In genomic region chr3:32176989-32177701, GRCh38 we compare ENCODE assay signal across 8 cellular contexts.
DNase-seq lines count a peak whose midpoint lies in the region; ATAC-seq and TF ChIP-seq lines count a peak whose summit lies in the region.

No MANE protein-coding gene starts in this region.

- peaks cover 12% of the 10 kb centered on the region for H3K4me1 Mint-ChIP-seq in activated T-helper 1 cell treated with anti-CD3 and anti-CD28 coated beads, Interleukin-12 subunit alpha, Interleukin-12 subunit beta, Interleukin-2, Interleukin-4 antibody, amounts not matched to agents 30 ng/mL and 10 ng/mL and 1 ng/mL, durations not matched to agents 14 hours and 24 hours and 36 hours (ENCODE audit: low read depth)

- H3K4me3 Mint-ChIP-seq in activated T-helper 1 cell treated with anti-CD3 and anti-CD28 coated beads, Interleukin-12 subunit alpha, Interleukin-12 subunit beta, Interleukin-2, Interleukin-4 antibody, amounts not matched to agents 30 ng/mL and 10 ng/mL and 1 ng/mL, durations not matched to agents 14 hours and 24 hours and 36 hours = peak overlapping the region; percentile 9

- TF ChIP-seq POLR2A in gastroesophageal sphincter (IDR thresholded peaks at IDR 0.05) (no peak), gastrocnemius medialis (IDR thresholded peaks at IDR 0.05) (no peak)

- intact Hi-C loops in activated T-helper 1 cell treated with anti-CD3 and anti-CD28 coated beads, Interleukin-12 subunit alpha, Interleukin-12 subunit beta, Interleukin-2, Interleukin-4 antibody, amounts not matched to agents 30 ng/mL and 10 ng/mL and 1 ng/mL, durations not matched to agents 14 hours and 24 hours and 36 hours (cut with micrococcal nuclease) = loop anchor here (1.0 to 2.0 kb wide), 7 partner anchors 62 to 488 kb away; partner anchors contain the start of gene CMTM8
- intact Hi-C loops in gastrocnemius medialis (cut with DNase I; ENCODE audit: low total_unique reads) = loop anchor here (10.0 kb wide), 3 partner anchors 118 to 288 kb away; no protein-coding TSS in a partner anchor

- H3K4me1 ChIP-seq in gastroesophageal sphincter (peaks cover 0 to 7% (median 0%) of the 10 kb centered on the region in 3 donors), gastrocnemius medialis (no peaks in the 10 kb centered on the region)

- peaks cover 0 to 5% of the 10 kb centered on the region in 2 donors for H3K36me3 ChIP-seq in gastroesophageal sphincter
- no peaks in the 10 kb centered on the region for H3K36me3 ChIP-seq in gastrocnemius medialis

- H3K9me3 Mint-ChIP-seq in activated T-helper 1 cell treated with anti-CD3 and anti-CD28 coated beads, Interleukin-12 subunit alpha, Interleukin-12 subunit beta, Interleukin-2, Interleukin-4 antibody, amounts not matched to agents 30 ng/mL and 10 ng/mL and 1 ng/mL, durations not matched to agents 14 hours and 24 hours and 36 hours = no peaks in the 10 kb centered on the region

- peak; percentile 60 for DNase-seq in activated gamma-delta T cell treated with Interleukin-2 at 50 U/mL for 16 hours
- DNase-seq in activated gamma-delta T cell (lab: John Stamatoyannopoulos, UW) = no peak
- DNase-seq in RPMI7951 (ENCODE audit: low read depth) = peak; percentile 47
- peak; percentile 52 for DNase-seq in activated T-helper 1 cell treated with anti-CD3 and anti-CD28 coated beads, Interleukin-12 subunit alpha, Interleukin-12 subunit beta, Interleukin-2, Interleukin-4 antibody, amounts not matched to agents 30 ng/mL and 10 ng/mL and 1 ng/mL, durations not matched to agents 14 hours and 24 hours and 36 hours (ENCODE audit: low spot score)
- DNase-seq in gastrocnemius medialis = no peak
- DNase-seq in GOT3 (lab: John Stamatoyannopoulos, UW) = no peak

- in situ Hi-C loops in gastrocnemius medialis (cut with MboI; ENCODE audit: low sequenced_read_pairs in 4 of 4) = no loop called here

- ATAC-seq in HG03520 (IDR thresholded peaks at IDR 0.05; ENCODE audit: unreplicated experiment) (peak; percentile 32), gastroesophageal sphincter (no peak), gastrocnemius medialis (peak in 1 of 2 donors; percentile 26)

- H3K27me3 ChIP-seq in gastroesophageal sphincter (no peaks in the 10 kb centered on the region), gastrocnemius medialis (no peaks in the 10 kb centered on the region)

- H3K4me3 ChIP-seq in gastroesophageal sphincter (no peak overlapping the region), gastrocnemius medialis (no peak overlapping the region)

- no peak overlapping the region for H3K27ac Mint-ChIP-seq in activated T-helper 1 cell treated with anti-CD3 and anti-CD28 coated beads, Interleukin-12 subunit alpha, Interleukin-12 subunit beta, Interleukin-2, Interleukin-4 antibody, amounts not matched to agents 30 ng/mL and 10 ng/mL and 1 ng/mL, durations not matched to agents 14 hours and 24 hours and 36 hours

- H3K27ac ChIP-seq in gastroesophageal sphincter = no peak overlapping the region
- no peak overlapping the region for H3K27ac ChIP-seq in gastrocnemius medialis

- no peaks in the 10 kb centered on the region for H3K27me3 Mint-ChIP-seq in activated T-helper 1 cell treated with anti-CD3 and anti-CD28 coated beads, Interleukin-12 subunit alpha, Interleukin-12 subunit beta, Interleukin-2, Interleukin-4 antibody, amounts not matched to agents 30 ng/mL and 10 ng/mL and 1 ng/mL, durations not matched to agents 14 hours and 24 hours and 36 hours (ENCODE audit: insufficient read depth)

- TF ChIP-seq CTCF in gastroesophageal sphincter (IDR thresholded peaks at IDR 0.05) = peak; percentile 29 to 56 (median 45)
- TF ChIP-seq CTCF in gastrocnemius medialis (IDR thresholded peaks at IDR 0.05 in 4 of 5, conservative IDR thresholded peaks at IDR 0.05 in 1 of 5) = peak; percentile 27 to 63 (median 50)

- whole genome bisulfite sequencing in gastroesophageal sphincter (ENCODE audit: low coverage in 1 of 2), 2 donors = 25 to 27% methylated on average over 9 of the region's 9 CpGs

- H3K9me3 ChIP-seq in gastroesophageal sphincter (peaks cover 0 to 5% (median 0%) of the 10 kb centered on the region in 3 donors), gastrocnemius medialis (no peaks in the 10 kb centered on the region)

- peaks cover 5% of the 10 kb centered on the region for H3K36me3 Mint-ChIP-seq in activated T-helper 1 cell treated with anti-CD3 and anti-CD28 coated beads, Interleukin-12 subunit alpha, Interleukin-12 subunit beta, Interleukin-2, Interleukin-4 antibody, amounts not matched to agents 30 ng/mL and 10 ng/mL and 1 ng/mL, durations not matched to agents 14 hours and 24 hours and 36 hours (ENCODE audit: low read depth)

- no peak for TF ChIP-seq EP300 in gastroesophageal sphincter (IDR thresholded peaks at IDR 0.05)

Comparison
In these comparisons a context has a peak if more than half of its experiments do, and no peak if none do; other contexts are left out.
1. DNase-seq: peak in activated gamma-delta T cell treated with Interleukin-2 at 50 U/mL for 16 hours (single experiment), RPMI7951 (single experiment) and activated T-helper 1 cell treated with anti-CD3 and anti-CD28 coated beads, Interleukin-12 subunit alpha, Interleukin-12 subunit beta, Interleukin-2, Interleukin-4 antibody, amounts not matched to agents 30 ng/mL and 10 ng/mL and 1 ng/mL, durations not matched to agents 14 hours and 24 hours and 36 hours (single experiment); none in activated gamma-delta T cell (single experiment), gastrocnemius medialis (0 of 2) and GOT3 (single experiment).